Comparison of ENCODE assay signal across 1 cellular context in genomic region chr12:118016424-118017264, GRCh38.
TF ChIP-seq lines count a peak whose summit lies in the region.

Gene RFC5 (plus strand): TSS chr12:118016703. CDS start chr12:118016828, 125 bp downstream.

TF ChIP-seq in K562, 482 proteins besides CTCF, POLR2A, EP300 and RAD21 (continued from another document and continues in another):
- TF ChIP-seq ZNF407 (IDR thresholded peaks at IDR 0.05; ENCODE audit: low read depth), result no peak
- no peak for TF ChIP-seq ZNF778 (CRISPR knock-in tag; IDR thresholded peaks at IDR 0.05)
- no peak for TF ChIP-seq ARID2 (IDR thresholded peaks at IDR 0.05)
- no peak for TF ChIP-seq WHSC1 (IDR thresholded peaks at IDR 0.05; ENCODE audit: low read length)
- no peak for TF ChIP-seq NFE2L1 (tag; IDR thresholded peaks at IDR 0.05; ENCODE audit: borderline replicate concordance, low read depth)
- TF ChIP-seq ESRRA (IDR thresholded peaks at IDR 0.05; ENCODE audit: borderline replicate concordance, low read depth), result peak; percentile 60; the same call in 1 of the 2 replicates
- TF ChIP-seq ZNF76 (CRISPR knock-in tag; IDR thresholded peaks at IDR 0.05; ENCODE audit: borderline replicate concordance), result no peak
- no peak for TF ChIP-seq TEAD4 (IDR thresholded peaks at IDR 0.05; ENCODE audit: low read length)
- no peak for TF ChIP-seq TEAD4 (CRISPR knock-in tag; IDR thresholded peaks at IDR 0.05; ENCODE audit: borderline replicate concordance)
- TF ChIP-seq RBM22 (IDR thresholded peaks at IDR 0.05; ENCODE audit: low read depth, low read length, poor library complexity, severe bottlenecking), result peak; percentile 99
- TF ChIP-seq FOXA1 (IDR thresholded peaks at IDR 0.05; ENCODE audit: borderline replicate concordance), result no peak
- no peak for TF ChIP-seq SMC3 (conservative IDR thresholded peaks at IDR 0.05; ENCODE audit: insufficient read depth, low read depth, low read length)
- no peak for TF ChIP-seq MECOM (CRISPR knock-in tag; IDR thresholded peaks at IDR 0.05)
- TF ChIP-seq CHD2 (IDR thresholded peaks at IDR 0.05; ENCODE audit: low read depth, low read length), result peak; percentile 100
- TF ChIP-seq ZNF318 (IDR thresholded peaks at IDR 0.05; ENCODE audit: borderline replicate concordance in 1 of 2, low read depth in 1 of 2), result no peak
- peak; percentile 79 for TF ChIP-seq MGA (IDR thresholded peaks at IDR 0.05)
- no peak for TF ChIP-seq USF1 (CRISPR knock-in tag; IDR thresholded peaks at IDR 0.05)
- TF ChIP-seq ZNF586 (CRISPR knock-in tag; conservative IDR thresholded peaks at IDR 0.05), result no peak
- peak; percentile 58; the same call in 1 of the 2 replicates for TF ChIP-seq HNRNPL (IDR thresholded peaks at IDR 0.05; ENCODE audit: low read depth, low read length)
- TF ChIP-seq DPF2 (IDR thresholded peaks at IDR 0.05), result no peak
- no peak for TF ChIP-seq SETDB1 (IDR thresholded peaks at IDR 0.05; ENCODE audit: low read length)
- TF ChIP-seq NEUROD1 (IDR thresholded peaks at IDR 0.05; ENCODE audit: borderline replicate concordance, low read depth, low read length, partially characterized antibody), result peak; percentile 98
- TF ChIP-seq ELF2 (CRISPR knock-in tag; IDR thresholded peaks at IDR 0.05), result no peak
- TF ChIP-seq DACH1 (IDR thresholded peaks at IDR 0.05; ENCODE audit: partially characterized antibody), result no peak
